19 cellular contexts compared by ENCODE assay signal in the genomic region with DNA sequence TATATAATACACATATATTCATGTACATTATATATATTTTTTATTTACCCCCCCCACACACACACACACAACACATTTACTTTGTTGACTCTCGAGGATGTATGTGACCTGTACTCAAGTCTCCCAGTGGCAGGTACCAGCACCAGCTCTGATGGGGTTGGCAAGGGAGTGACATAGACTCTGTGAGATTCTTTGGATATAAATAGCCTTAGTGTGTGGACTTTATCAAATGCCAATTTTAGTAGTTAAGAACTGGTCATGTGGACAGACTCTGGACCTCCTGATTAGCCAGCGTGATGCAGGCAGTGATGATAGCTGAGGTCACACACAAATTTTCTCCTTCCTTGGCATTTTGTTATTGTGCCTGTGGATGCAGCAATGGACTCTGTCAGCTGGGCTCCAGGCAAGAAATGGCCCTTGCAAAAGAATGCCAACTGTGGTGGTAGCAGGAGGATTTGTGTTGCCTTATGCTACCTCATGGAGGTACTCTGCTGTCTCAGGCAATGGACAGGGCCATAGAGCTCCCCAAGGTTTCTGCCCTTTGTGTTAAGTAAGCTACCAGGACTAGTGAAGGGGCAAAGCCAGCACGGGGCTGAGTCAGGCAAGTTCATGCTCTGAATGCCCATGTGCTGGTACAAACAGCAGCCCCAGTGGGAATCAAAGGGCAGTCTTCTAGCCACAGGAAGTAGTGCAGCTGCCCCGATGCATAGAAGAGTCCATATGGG.
"Had no signal": no experiment of that assay in that cellular context is flagged by ENCODE, and none has a peak within 500 bp of the region (broad histone marks: within the 10 kb centered on the region; RNA-seq: fewer than 3 reads in every experiment).

No MANE protein-coding gene starts in this region.

- H3K9me3 ChIP-seq: ascending aorta, breast epithelium, tibial nerve, vagina had no signal

- H3K36me3 ChIP-seq: ascending aorta, breast epithelium, tibial nerve, vagina had no signal

- H3K4me1 Mint-ChIP-seq: naive B cell had no signal

- H3K27me3 Mint-ChIP-seq: effector memory CD8-positive, alpha-beta T cell; naive B cell had no signal

- DNase-seq: activated CD4-positive, alpha-beta T cell treated with anti-CD3 and anti-CD28 coated beads, Interleukin-2, amount 50 U/mL, for 48 hours; activated naive CD4-positive, alpha-beta T cell treated with anti-CD3 and anti-CD28 coated beads for 36 hours; activated T-cell treated with anti-CD3 and anti-CD28 coated beads, Interleukin-2, amount 50 U/mL, for 1 hour; dermis blood vessel endothelial cell; effector memory CD8-positive, alpha-beta T cell; foreskin keratinocyte; head of caudate nucleus; naive B cell; stimulated activated CD4-positive, alpha-beta T cell treated with anti-CD3 and anti-CD28 coated beads, Interleukin-15, amount 100 ng/mL, for 24 hours; stimulated activated CD4-positive, alpha-beta T cell treated with anti-CD3 and anti-CD28 coated beads, Interleukin-4, amount 100 ng/mL, for 1 hour; stimulated activated naive CD4-positive, alpha-beta T cell; substantia nigra; T-helper 9 cell had no signal

- H3K4me1 ChIP-seq: ascending aorta, breast epithelium, foreskin keratinocyte, tibial nerve, vagina had no signal

- H3K36me3 Mint-ChIP-seq: naive B cell had no signal

- H3K4me3 ChIP-seq: ascending aorta, skin epidermis, tibial nerve, vagina had no signal

- H3K27me3 ChIP-seq: ascending aorta, breast epithelium, foreskin keratinocyte, tibial nerve, vagina had no signal

- H3K27ac ChIP-seq: ascending aorta, foreskin keratinocyte, skin epidermis, tibial nerve, vagina had no signal

- H3K27ac Mint-ChIP-seq: activated naive CD4-positive, alpha-beta T cell treated with anti-CD3 and anti-CD28 coated beads for 36 hours; activated T-helper 2 cell treated with anti-CD3 and anti-CD28 coated beads, Interferon-gamma antibody, Interleukin-2, Interleukin-4, amounts not matched to agents 10 μg/mL and 5 μg/mL and 100 μg/mL, durations not matched to agents 14 hours and 24 hours and 36 hours; effector memory CD8-positive, alpha-beta T cell had no signal

- ATAC-seq: effector memory CD8-positive, alpha-beta T cell; foreskin keratinocyte had no signal

- H3K4me3 Mint-ChIP-seq: activated naive CD4-positive, alpha-beta T cell treated with anti-CD3 and anti-CD28 coated beads for 36 hours; effector memory CD8-positive, alpha-beta T cell; naive B cell had no signal
